Comparison of ENCODE assay signal across 2 cellular contexts in genomic region chr4:6941796-6942195, GRCh38.
TF ChIP-seq lines count a peak whose summit lies in the region.

No MANE protein-coding gene starts in this region.

TF ChIP-seq in liver, 16 proteins besides CTCF, POLR2A, EP300 and RAD21:
- TF ChIP-seq MAX (IDR thresholded peaks at IDR 0.05) (no peak), RXRA (IDR thresholded peaks at IDR 0.05) (no peak), HNF4G (IDR thresholded peaks at IDR 0.05) (no peak), REST (IDR thresholded peaks at IDR 0.05) (no peak), YY1 (IDR thresholded peaks at IDR 0.05) (no peak), FOXA2 (IDR thresholded peaks at IDR 0.05) (no peak), HNF4A (conservative IDR thresholded peaks at IDR 0.05) (no peak), GABPA (IDR thresholded peaks at IDR 0.05 in 1 of 2, conservative IDR thresholded peaks at IDR 0.05 in 1 of 2) (no peak), ZBTB33 (IDR thresholded peaks at IDR 0.05) (no peak), NR2F2 (IDR thresholded peaks at IDR 0.05) (no peak), EGR1 (IDR thresholded peaks at IDR 0.05; ENCODE audit: low read depth in 2 of 2) (no peak), TAF1 (conservative IDR thresholded peaks at IDR 0.05) (no peak), ATF3 (IDR thresholded peaks at IDR 0.05) (no peak)

TF ChIP-seq in HepG2, 621 proteins besides CTCF, POLR2A, EP300 and RAD21:
- TF ChIP-seq BCL3 (CRISPR knock-in tag; IDR thresholded peaks at IDR 0.05) = no peak
- no peak for TF ChIP-seq SRSF1 (optimal IDR thresholded peaks at IDR 0.05; ENCODE audit: low read depth, low read length)
- TF ChIP-seq GFI1 (CRISPR knock-in tag; IDR thresholded peaks at IDR 0.05; ENCODE audit: borderline replicate concordance) = no peak
- no peak for TF ChIP-seq SP1 (IDR thresholded peaks at IDR 0.05)
- no peak for TF ChIP-seq SP1 (CRISPR knock-in tag; IDR thresholded peaks at IDR 0.05)
- TF ChIP-seq ZC3H4 (CRISPR knock-in tag; IDR thresholded peaks at IDR 0.05; ENCODE audit: borderline replicate concordance) = no peak
- TF ChIP-seq ZBTB26 (CRISPR knock-in tag; IDR thresholded peaks at IDR 0.05; ENCODE audit: borderline replicate concordance) = no peak
- no peak for TF ChIP-seq ZNF713 (CRISPR knock-in tag; IDR thresholded peaks at IDR 0.05)
- TF ChIP-seq SMAD3 (CRISPR knock-in tag; IDR thresholded peaks at IDR 0.05) = no peak
- TF ChIP-seq UBTF (CRISPR knock-in tag; IDR thresholded peaks at IDR 0.05) = no peak
- TF ChIP-seq FOXA1 (IDR thresholded peaks at IDR 0.05) = no peak
- no peak for TF ChIP-seq FOXA1 (CRISPR knock-in tag; IDR thresholded peaks at IDR 0.05)
- TF ChIP-seq HNF4G (IDR thresholded peaks at IDR 0.05; ENCODE audit: borderline replicate concordance, low read depth, low read length) = no peak
- no peak for TF ChIP-seq HNF4G (CRISPR knock-in tag; IDR thresholded peaks at IDR 0.05; ENCODE audit: borderline replicate concordance, low read depth)
- no peak for TF ChIP-seq ZNF468 (CRISPR knock-in tag; IDR thresholded peaks at IDR 0.05)
- TF ChIP-seq POGK (CRISPR knock-in tag; conservative IDR thresholded peaks at IDR 0.05) = no peak
- TF ChIP-seq ARNT (IDR thresholded peaks at IDR 0.05) = no peak
- no peak for TF ChIP-seq AKAP8 (CRISPR knock-in tag; IDR thresholded peaks at IDR 0.05)
- TF ChIP-seq ZNF513 (CRISPR knock-in tag; conservative IDR thresholded peaks at IDR 0.05) = no peak
